Comparison of ENCODE assay signal across 1 cellular context in the genomic region with DNA sequence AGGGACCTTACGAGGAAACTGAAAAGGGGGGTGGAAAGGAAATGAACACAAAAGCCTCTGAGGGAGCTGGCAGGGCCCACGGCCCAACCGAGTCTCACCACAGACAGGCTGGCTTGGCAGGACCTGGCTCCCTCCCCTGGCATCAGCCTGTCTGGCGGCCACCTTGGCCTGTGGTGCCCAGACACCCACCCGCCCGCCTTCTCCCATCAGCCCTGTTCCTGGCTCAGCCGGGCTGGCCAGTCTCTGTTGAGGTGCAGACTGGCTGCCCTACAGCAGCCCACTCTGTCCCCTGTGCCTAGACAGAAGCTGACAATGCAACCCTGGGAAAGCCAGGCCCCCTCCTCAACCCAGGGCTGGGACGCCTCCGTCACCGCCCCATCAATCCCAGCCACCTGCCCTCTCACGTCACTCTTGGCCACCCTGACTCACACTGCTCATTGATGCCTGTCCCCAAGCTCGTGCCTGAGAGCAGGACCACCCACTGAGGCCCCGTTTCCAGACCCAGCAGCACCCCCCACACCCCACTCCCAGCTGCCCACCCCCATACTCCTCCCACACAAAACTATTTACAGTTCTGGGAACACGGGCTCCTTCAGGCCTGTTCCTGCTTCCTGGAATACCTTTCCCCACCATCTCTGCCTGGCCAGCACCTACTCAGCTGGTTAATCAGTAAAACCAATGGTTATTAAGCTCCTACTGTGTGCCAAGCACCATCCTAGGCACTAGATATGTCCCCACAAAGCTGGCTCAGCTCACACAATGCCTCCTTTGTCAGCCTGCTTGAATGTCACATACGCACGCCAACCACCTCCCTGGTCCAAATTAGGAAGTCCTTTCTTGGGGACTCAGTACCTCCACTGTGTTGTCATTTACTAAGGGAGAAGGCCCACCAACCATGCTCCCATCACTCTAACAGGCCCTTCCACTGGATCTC.
TF ChIP-seq lines count a peak whose summit lies in the region.

No MANE protein-coding gene starts in this region.

TF ChIP-seq in HepG2, 621 proteins besides CTCF, POLR2A, EP300 and RAD21:
- TF ChIP-seq ESRRA (CRISPR knock-in tag; IDR thresholded peaks at IDR 0.05; ENCODE audit: low read depth): no peak
- TF ChIP-seq CREB1 (IDR thresholded peaks at IDR 0.05): 0 out of 2 replicates have a peak, but pooled peaks have one; percentile 3
- TF ChIP-seq CREB1 (CRISPR knock-in tag; IDR thresholded peaks at IDR 0.05): no peak
- peak; percentile 47; the same call in 1 of the 2 replicates for TF ChIP-seq ZKSCAN1 (IDR thresholded peaks at IDR 0.05; ENCODE audit: low read length)
